Comparison of ENCODE assay signal across 9 cellular contexts in genomic region chr7:1669954-1670893, GRCh38. TPM values are rescaled to one million over a fixed set of nuclear protein-coding genes. Genes with fewer than 3 reads are reported as not detected.
DNase-seq lines count a peak whose midpoint lies in the region; ATAC-seq and TF ChIP-seq lines count a peak whose summit lies in the region.
"Had no signal": no experiment of that assay in that cellular context is flagged by ENCODE, and none has a peak within 500 bp of the region (broad histone marks: within the 10 kb centered on the region; RNA-seq: fewer than 3 reads in every experiment).

Gene ELFN1 (plus strand): TSS chr7:1670277. CDS start chr7:1744597, 74,320 bp downstream.

- H3K4me3 Mint-ChIP-seq in activated B cell treated with CpG ODN at 0.5 μM for 24 hours, result peak within 1 kb of the TSS; percentile 38

- CTCF ChIA-PET in activated B cell treated with CpG ODN at 0.5 μM for 24 hours (lab: Charles Lee), result no interaction called here

- no peaks in the 10 kb centered on the region for H3K79me2 ChIP-seq in MM.1S (ENCODE audit: low read length)

- TF ChIP-seq CTCF in activated B cell treated with CpG ODN at 0.5 μM for 24 hours (IDR thresholded peaks at IDR 0.05) (no peak), suprapubic skin (IDR thresholded peaks at IDR 0.05) (no peak), MM.1S (IDR thresholded peaks at IDR 0.05; ENCODE audit: low read length) (no peak)

- WGBS in iPS DF 6.9 (ENCODE audit: insufficient coverage, insufficient read length), result no CpG with 5 or more reads among the region's 110 CpGs
- 2% methylated on average over 37 of the region's 110 CpGs for WGBS in suprapubic skin

- H4K20me1 ChIP-seq in MM.1S (ENCODE audit: insufficient read depth, low read length), result no peaks in the 10 kb centered on the region

- H3K9me3 ChIP-seq in iPS DF 6.9 (ENCODE audit: control insufficient read depth, insufficient read depth, low read length) (no peaks in the 10 kb centered on the region), suprapubic skin (no peaks in the 10 kb centered on the region), MM.1S (replicated peaks; ENCODE audit: insufficient read depth, low read length) (no peaks in the 10 kb centered on the region)
- H3K9me3 ChIP-seq: mucosa of descending colon had no signal

- POLR2A ChIA-PET in activated B cell treated with CpG ODN at 0.5 μM for 24 hours (lab: Charles Lee), result no interaction called here

- peak within 1 kb of the TSS; percentile 61; the same call in 1 of the 2 replicates for H3K4me3 ChIP-seq in iPS DF 6.9 (ENCODE audit: low read length)
- H3K4me3 ChIP-seq in suprapubic skin, result peak within 1 kb of the TSS; percentile 54
- H3K4me3 ChIP-seq in MM.1S (ENCODE audit: low read length), result no peak within 1 kb of the TSS
- H3K4me3 ChIP-seq: mucosa of descending colon had no signal

- peaks cover 14% of the 10 kb centered on the region for H3K4me1 Mint-ChIP-seq in activated B cell treated with CpG ODN at 0.5 μM for 24 hours

- no peaks in the 10 kb centered on the region for H3K9me3 Mint-ChIP-seq in activated B cell treated with CpG ODN at 0.5 μM for 24 hours

- no peaks in the 10 kb centered on the region; the same call in 1 of the 2 replicates for H3K36me3 ChIP-seq in iPS DF 6.9 (ENCODE audit: control insufficient read depth, insufficient read depth, low read length)
- no peaks in the 10 kb centered on the region for H3K36me3 ChIP-seq in suprapubic skin
- H3K36me3 ChIP-seq in MM.1S (replicated peaks; ENCODE audit: insufficient read depth, low read length), result no peaks in the 10 kb centered on the region

- intact Hi-C loops in activated B cell treated with CpG ODN at 0.5 μM for 24 hours (cut with micrococcal nuclease), result loop anchor here (10.0 kb wide), 1 partner anchor 275 kb away; no protein-coding TSS in a partner anchor

- H3K27ac ChIP-seq in iPS DF 6.9 (ENCODE audit: low read length) (no peak within 1 kb of the TSS), suprapubic skin (no peak within 1 kb of the TSS), MM.1S (ENCODE audit: low read length) (no peak within 1 kb of the TSS)

- no peak within 1 kb of the TSS for H3K27ac Mint-ChIP-seq in activated B cell treated with CpG ODN at 0.5 μM for 24 hours

- H2AFZ ChIP-seq in MM.1S (ENCODE audit: low read length), result no peak within 1 kb of the TSS

- peaks cover 7% of the 10 kb centered on the region for H3K4me1 ChIP-seq in iPS DF 6.9 (ENCODE audit: control insufficient read depth, insufficient read depth, low read length)
- H3K4me1 ChIP-seq in suprapubic skin, result peaks cover 59% of the 10 kb centered on the region
- H3K4me1 ChIP-seq in MM.1S (ENCODE audit: low read length), result no peaks in the 10 kb centered on the region

- peak; percentile 32 to 62 for DNase-seq in NCI-H524 (lab: John Stamatoyannopoulos, UW)
- no peak for DNase-seq in NCI-H524 treated with DMSO at 0.1 percent for 48 hours (lab: John Stamatoyannopoulos, UW)
- peak; percentile 19 for DNase-seq in activated B cell treated with CpG ODN at 0.5 μM for 24 hours
- DNase-seq in iPS DF 6.9 (ENCODE audit: low read depth, low spot score), result no peak
- DNase-seq in suprapubic skin (ENCODE audit: low spot score in 2 of 2), result peak; percentile 62 to 76
- no peak for DNase-seq in MM.1S

- no peaks in the 10 kb centered on the region for H3K9me2 ChIP-seq in MM.1S (replicated peaks; ENCODE audit: insufficient read depth, low read length)

- no peak for TF ChIP-seq EP300 in suprapubic skin (IDR thresholded peaks at IDR 0.05)

- H3K27me3 Mint-ChIP-seq in activated B cell treated with CpG ODN at 0.5 μM for 24 hours, result peaks cover 34% of the 10 kb centered on the region

- no peak within 1 kb of the TSS for H3K9ac ChIP-seq in MM.1S (ENCODE audit: low read length)

- ATAC-seq in activated B cell treated with CpG ODN at 0.5 μM for 24 hours (ENCODE audit: low read depth) (no peak), GM18502 (IDR thresholded peaks at IDR 0.05; ENCODE audit: poor library complexity, unreplicated experiment) (no peak), HG02852 (IDR thresholded peaks at IDR 0.05; ENCODE audit: unreplicated experiment) (no peak)
- ATAC-seq: mucosa of descending colon had no signal

- no peak within 1 kb of the TSS for H3K4me2 ChIP-seq in MM.1S (ENCODE audit: low read depth, low read length)

- no peak for TF ChIP-seq POLR2A in suprapubic skin (IDR thresholded peaks at IDR 0.05)

- no peaks in the 10 kb centered on the region for H3K36me3 Mint-ChIP-seq in activated B cell treated with CpG ODN at 0.5 μM for 24 hours (ENCODE audit: low read depth)

- no peaks in the 10 kb centered on the region for H3F3A ChIP-seq in MM.1S (ENCODE audit: insufficient read depth, low read length)

- H3K27me3 ChIP-seq in iPS DF 6.9 (ENCODE audit: control insufficient read depth, insufficient read depth, low read length) (peaks cover 36% of the 10 kb centered on the region), suprapubic skin (peaks cover 98% of the 10 kb centered on the region), MM.1S (replicated peaks; ENCODE audit: insufficient read depth, low read length) (peaks cover 17% of the 10 kb centered on the region)

RNA-seq across cellular contexts. Expression of gene ELFN1, which starts in this region (rescaled TPM):
- total RNA-seq in activated B cell treated with CpG ODN at 0.5 μM for 24 hours (not detected in 2 replicates), suprapubic skin (1 to 10 TPM; 1.4 to 2.5 (median 1.9) TPM)

Comparison
In these comparisons a context has a peak if more than half of its experiments do, and no peak if none do; other contexts are left out.
1. DNase-seq: peak in NCI-H524 (2 of 2) and suprapubic skin (2 of 2); none in NCI-H524 treated with DMSO at 0.1 percent for 48 hours (single experiment), iPS DF 6.9 (single experiment) and MM.1S (single experiment).
2. Peak in DNase-seq in activated B cell treated with CpG ODN at 0.5 μM for 24 hours; RNA of the gene not detected or under 1 TPM.